ENCODE assay signal across 34 cellular contexts in genomic region chr1:32405672-32406467, GRCh38. TPM values are rescaled to one million over a fixed set of nuclear protein-coding genes. Genes with fewer than 3 reads are reported as not detected.
DNase-seq lines count a peak whose midpoint lies in the region; ATAC-seq, FAIRE-seq and TF ChIP-seq lines count a peak whose summit lies in the region.
"Had no signal": no experiment of that assay in that cellular context is flagged by ENCODE, and none has a peak within 500 bp of the region (broad histone marks: within the 10 kb centered on the region; RNA-seq: fewer than 3 reads in every experiment).

No MANE protein-coding gene starts in this region.

- no peak overlapping the region for H4K5ac ChIP-seq in mesendoderm (ENCODE audit: low read length)

- no peak for TF ChIP-seq POLR2A in K562 (conservative IDR thresholded peaks at IDR 0.05)

- peaks cover 3% of the 10 kb centered on the region; the same call in 1 of the 2 replicates for H3K36me3 Mint-ChIP-seq in WTC11

- H3K56ac ChIP-seq in mesendoderm (ENCODE audit: low read length): no peak overlapping the region

- intact Hi-C loops in K562 (cut with micrococcal nuclease): no loop called here
- intact Hi-C loops in psoas muscle (cut with DNase I): loop anchor here in 1 of 2 donors (10.0 kb wide), 1 partner anchor 369 kb away; no protein-coding TSS in a partner anchor

- TF ChIP-seq EP300 in K562 (IDR thresholded peaks at IDR 0.05; ENCODE audit: low read length): no peak

- no peaks in the 10 kb centered on the region for H3K4me1 ChIP-seq in ES-I3 (ENCODE audit: insufficient read depth, low read length)
- H3K4me1 ChIP-seq in K562 (replicated peaks in 1 of 2; ENCODE audit: control insufficient read depth in 2 of 2, insufficient read depth in 2 of 2, low read length in 2 of 2): peaks cover 3 to 15% of the 10 kb centered on the region in 2 experiments; a peak in 3 of 5 replicates
- no peaks in the 10 kb centered on the region for H3K4me1 ChIP-seq in mesendoderm (ENCODE audit: control insufficient read depth, low read depth, low read length)
- H3K4me1 ChIP-seq in psoas muscle: no peaks in the 10 kb centered on the region
- H3K4me1 ChIP-seq: A549, lower lobe of right lung, testis had no signal

- no peak for DNase-seq in K562 (ENCODE audit: extremely low read depth in 1 of 4, low spot score in 3 of 4)
- peak; percentile 24 for DNase-seq in mesendoderm
- no peak for DNase-seq in WTC11 (ENCODE audit: low spot score)
- no peak for DNase-seq in stimulated activated naive CD4-positive, alpha-beta T cell (lab: John Stamatoyannopoulos, UW)
- no peak for DNase-seq in psoas muscle
- DNase-seq: activated CD4-positive, alpha-beta T cell treated with anti-CD3 and anti-CD28 coated beads, Interleukin-2, amount 50 U/mL, for 4 hours; activated CD8-positive, alpha-beta memory T cell treated with anti-CD3 and anti-CD28 coated beads, Interleukin-2, amount 50 U/mL, for 4 hours; activated naive CD4-positive, alpha-beta T cell treated with anti-CD3 and anti-CD28 coated beads for 36 hours; adrenal gland; AML-193; CD4-positive, alpha-beta T cell; DMS79 treated with DMSO at 0.1 percent for 48 hours; esophagus squamous epithelium; foreskin melanocyte; GF-D8; HCEC 1CT; heart left ventricle; Karpas-422; kidney; lower lobe of right lung; mucosa of descending colon; NCI-H1436; NCI-H2081; nephron progenitor cell; OCI-M1; Right ventricle myocardium superior; small intestine; stimulated activated naive CD4-positive, alpha-beta T cell treated with Interleukin-2 at 50 U/mL for 16 hours; testis had no signal

- POLR2A ChIA-PET in K562 (lab: Yijun Ruan, JAX) (interaction anchor here (0.5 to 2.2 kb wide), 3 partner anchors 12 to 245 kb away, joined by 3 to 6 read pairs (median 3); partner anchors contain the start of genes BSDC1 and RBBP4), WTC11 (lab: Charles Lee) (interaction anchor here (0.6 kb wide), 1 partner anchor 351 kb away, joined by 4 read pairs; no protein-coding TSS in a partner anchor)

- peaks cover 6% of the 10 kb centered on the region; the same call in 1 of the 2 replicates for H3K9me3 Mint-ChIP-seq in WTC11
- H3K9me3 Mint-ChIP-seq: activated naive CD4-positive, alpha-beta T cell treated with anti-CD3 and anti-CD28 coated beads for 36 hours; CD4-positive, alpha-beta T cell; T-helper 1 cell treated with Interleukin-12 subunit alpha and Interleukin-12 subunit beta and Interleukin-4 antibody, amounts not matched to agents 30 μg/mL and 1 μg/mL, for 36 hours had no signal

- H3K9me3 ChIP-seq in ES-I3 (ENCODE audit: control insufficient read depth, insufficient read depth, low read length): no peaks in the 10 kb centered on the region
- H3K9me3 ChIP-seq in K562 (replicated peaks; ENCODE audit: control insufficient read depth, insufficient read depth, low read depth, low read length): no peaks in the 10 kb centered on the region
- no peaks in the 10 kb centered on the region for H3K9me3 ChIP-seq in psoas muscle
- H3K9me3 ChIP-seq: A549, adrenal gland, esophagus squamous epithelium, heart left ventricle, lower lobe of right lung, mucosa of descending colon, testis had no signal

- H3K18ac ChIP-seq in mesendoderm (ENCODE audit: low read length): no peak overlapping the region

- no peak overlapping the region for H2BK120ac ChIP-seq in mesendoderm (ENCODE audit: low read depth, low read length)

- H3K79me2 ChIP-seq in K562 (ENCODE audit: control insufficient read depth, insufficient read depth, low read length) (no peaks in the 10 kb centered on the region), mesendoderm (ENCODE audit: control insufficient read depth, insufficient read depth, low read length) (no peaks in the 10 kb centered on the region)

- H3K4me3 ChIP-seq in K562: no peak overlapping the region
- no peak overlapping the region for H3K4me3 ChIP-seq in mesendoderm (ENCODE audit: low read length)
- H3K4me3 ChIP-seq in psoas muscle: no peak overlapping the region
- H3K4me3 ChIP-seq: A549, adrenal gland, esophagus squamous epithelium, heart left ventricle, lower lobe of right lung, mucosa of descending colon, testis had no signal

- H3K4me3 Mint-ChIP-seq in WTC11: no peak overlapping the region
- H3K4me3 Mint-ChIP-seq: activated naive CD4-positive, alpha-beta T cell treated with anti-CD3 and anti-CD28 coated beads for 36 hours; CD4-positive, alpha-beta T cell; nephron progenitor cell; T-helper 1 cell treated with Interleukin-12 subunit alpha and Interleukin-12 subunit beta and Interleukin-4 antibody, amounts not matched to agents 30 μg/mL and 1 μg/mL, for 36 hours had no signal

- H2BK5ac ChIP-seq in mesendoderm (ENCODE audit: low read length): no peak overlapping the region

- BruUV-seq in K562 (replicated peaks; lab: Mats Ljungman, UMichigan): no TSS peak

- no peak overlapping the region; the same call in 1 of the 2 replicates for H2AFZ ChIP-seq in K562 (ENCODE audit: low read depth, low read length)

- no peak overlapping the region; the same call in 1 of the 2 replicates for H3K4me2 ChIP-seq in K562 (ENCODE audit: insufficient read depth, low read length)
- no peak overlapping the region for H3K4me2 ChIP-seq in mesendoderm (ENCODE audit: low read length)
- H3K4me2 ChIP-seq: A549 had no signal

- H3K79me1 ChIP-seq in mesendoderm (ENCODE audit: low read length): no peaks in the 10 kb centered on the region

- no peak overlapping the region for H2AK5ac ChIP-seq in mesendoderm (ENCODE audit: low read length)

- H3K4ac ChIP-seq in mesendoderm (ENCODE audit: low read depth, low read length): no peak overlapping the region

- no peaks in the 10 kb centered on the region; the same call in 1 of the 2 replicates for H3K36me3 ChIP-seq in ES-I3 (ENCODE audit: insufficient read depth, low read length)
- H3K36me3 ChIP-seq in K562 (ENCODE audit: control insufficient read depth, insufficient read depth, low read length): no peaks in the 10 kb centered on the region
- no peaks in the 10 kb centered on the region for H3K36me3 ChIP-seq in mesendoderm (ENCODE audit: control insufficient read depth, insufficient read depth, low read length)
- H3K36me3 ChIP-seq in psoas muscle (ENCODE audit: insufficient read depth in 1 of 2, low read depth in 1 of 2): no peaks in the 10 kb centered on the region
- H3K36me3 ChIP-seq: adrenal gland, esophagus squamous epithelium, heart left ventricle, lower lobe of right lung had no signal

- H3K27ac Mint-ChIP-seq in WTC11: no peak overlapping the region
- H3K27ac Mint-ChIP-seq: activated naive CD4-positive, alpha-beta T cell treated with anti-CD3 and anti-CD28 coated beads for 36 hours; CD4-positive, alpha-beta T cell; nephron progenitor cell; T-helper 1 cell treated with Interleukin-12 subunit alpha and Interleukin-12 subunit beta and Interleukin-4 antibody, amounts not matched to agents 30 μg/mL and 1 μg/mL, for 36 hours had no signal

- H3K9ac ChIP-seq in ES-I3 (ENCODE audit: low read depth, low read length): peak overlapping the region; percentile 6; the same call in 1 of the 2 replicates
- no peak overlapping the region for H3K9ac ChIP-seq in K562 (ENCODE audit: insufficient read depth in 1 of 2, low read depth in 2 of 2, low read length in 2 of 2)
- no peak overlapping the region for H3K9ac ChIP-seq in mesendoderm (ENCODE audit: low read length)

- ATAC-seq in K562: peak; percentile 52
- ATAC-seq in WTC11: no peak
- ATAC-seq in psoas muscle: no peak
- ATAC-seq: A549, heart left ventricle, mucosa of descending colon, SK-N-SH treated with all-trans-retinoic acid at 6 μM for 48 hours had no signal

- TF ChIP-seq RAD21 in K562 (CRISPR knock-in tag; conservative IDR thresholded peaks at IDR 0.05 in 1 of 2, IDR thresholded peaks at IDR 0.05 in 1 of 2): no peak

- H3K23ac ChIP-seq in mesendoderm (ENCODE audit: low read length): no peak overlapping the region

- H4K20me1 ChIP-seq in K562 (replicated peaks; ENCODE audit: control insufficient read depth, insufficient read depth, low read length): no peaks in the 10 kb centered on the region

- no peak overlapping the region for H2BK15ac ChIP-seq in mesendoderm (replicated peaks; ENCODE audit: low read depth)

- H3K27ac ChIP-seq in K562 (ENCODE audit: extremely low read depth, low read depth, low read length): no peak overlapping the region
- H3K27ac ChIP-seq in mesendoderm (ENCODE audit: low read depth, low read length): no peak overlapping the region
- no peak overlapping the region for H3K27ac ChIP-seq in psoas muscle
- H3K27ac ChIP-seq: A549, adrenal gland, esophagus squamous epithelium, heart left ventricle, lower lobe of right lung, testis had no signal

- no peak for FAIRE-seq in K562 (lab: Jason Lieb, UNC)
- FAIRE-seq: A549, kidney, small intestine, urothelium cell line had no signal

- H3K27me3 Mint-ChIP-seq in WTC11 (ENCODE audit: low read depth): peaks cover 5% of the 10 kb centered on the region; the same call in 1 of the 2 replicates
- H3K27me3 Mint-ChIP-seq: CD4-positive, alpha-beta T cell had no signal

- H3K4me1 Mint-ChIP-seq in WTC11: peaks cover 3% of the 10 kb centered on the region; the same call in 1 of the 2 replicates
- H3K4me1 Mint-ChIP-seq: nephron progenitor cell had no signal

- H3K27me3 ChIP-seq in K562 (ENCODE audit: control insufficient read depth in 2 of 2, insufficient read depth in 2 of 2, low read length in 2 of 2) (no peaks in the 10 kb centered on the region), mesendoderm (ENCODE audit: insufficient read depth, low read length, poor library complexity) (no peaks in the 10 kb centered on the region), psoas muscle (ENCODE audit: insufficient read depth in 3 of 3, low read length in 2 of 3) (no peaks in the 10 kb centered on the region)
- H3K27me3 ChIP-seq: adrenal gland, esophagus squamous epithelium, heart left ventricle, testis had no signal

- CTCF ChIA-PET in K562 (lab: Yijun Ruan, JAX; ENCODE audit: low intra/inter-chr PET ratio) (interaction anchor here (0.6 kb wide), 1 partner anchor 777 kb away, joined by 4 read pairs; no protein-coding TSS in a partner anchor), WTC11 (lab: Charles Lee) (interaction anchor here (0.6 to 1.8 kb wide), 5 partner anchors 12 to 361 kb away, joined by 3 to 7 read pairs (median 4); partner anchors contain the start of gene BSDC1)

- TF ChIP-seq CTCF in K562 (IDR thresholded peaks at IDR 0.05 in 2 of 3, conservative IDR thresholded peaks at IDR 0.05 in 1 of 3; ENCODE audit: insufficient read depth in 2 of 3, low read depth in 1 of 3, low read length in 3 of 3): no peak
- no peak for TF ChIP-seq CTCF in WTC11 (IDR thresholded peaks at IDR 0.05)
- TF ChIP-seq CTCF in psoas muscle (IDR thresholded peaks at IDR 0.05): no peak

- H4K8ac ChIP-seq in mesendoderm (ENCODE audit: low read depth, low read length): no peak overlapping the region

- in situ Hi-C loops in K562 (cut with MboI): no loop called here

- H3K9me1 ChIP-seq in K562 (ENCODE audit: control insufficient read depth, insufficient read depth, low read length): no peaks in the 10 kb centered on the region

- 69% methylated on average over 4 of the region's 4 CpGs for WGBS in K562 (ENCODE audit: insufficient coverage, low coverage, missing lambda C conversion rate)
- whole genome bisulfite sequencing in mesendoderm (ENCODE audit: extremely low coverage, insufficient coverage, low lambda C conversion rate): no CpG with 5 or more reads among the region's 4 CpGs
- 90 to 93% (median 91%) methylated on average over 4 of the region's 4 CpGs for WGBS in psoas muscle, 3 donors

RNA-seq across cellular contexts. Expression of gene BSDC1, which starts 11.6 kb away (rescaled TPM):
- total RNA-seq in K562 (2011; cell fraction: chromatin; rRNA removed; ENCODE audit: low replicate concordance): 333 and 446 TPM in 2 replicates
- total RNA-seq in K562 (2011; cell fraction: nucleolus; rRNA removed): 231 TPM in 2 replicates
- total RNA-seq in K562 (2011; cell fraction: nucleoplasm; rRNA removed): 315 and 386 TPM in 2 replicates
- total RNA-seq in K562 (2014; rRNA removed) (73.1 and 81.0 TPM in 2 replicates), K562 (2014; rRNA removed; fragmentation: Illumina TruSeq; extraction: Trizol) (60.4 and 68.5 TPM in 2 replicates), K562 (2015; rRNA removed; fragmentation: Illumina TruSeq; extraction: Trizol) (44.0 and 45.1 TPM in 2 replicates), K562 (2021) (73.6 and 84.8 TPM in 2 replicates), WTC11 (2021) (42.4 to 44.3 TPM (median 43.6 TPM) in 3 replicates), psoas muscle (10 to 100 TPM; 29.5 to 59.1 (median 34.5) TPM)
- polyA plus RNA-seq in K562 (2011; rRNA removed) (91.6 and 125 TPM in 2 replicates), K562 (2014; fragmentation: Illumina TruSeq; extraction: Trizol) (92.9 and 96.8 TPM in 2 replicates), K562 (2014; fragmentation: Nextera tagmentation; extraction: Ambion mirVana) (10 to 100 TPM; 10.2 to 14.7 TPM), K562 (2014; rRNA removed) (94.7 and 100 TPM in 2 replicates), psoas muscle (10 to 100 TPM; 25.4 to 68.4 (median 29.6) TPM)
- polyA plus RNA-seq in K562 (2011; cell fraction: cytosol; rRNA removed): 59.5 and 90.3 TPM in 2 replicates
- polyA plus RNA-seq in K562 (2011; cell fraction: nucleus; rRNA removed): 211 and 227 TPM in 2 replicates
- polyA plus RNA-seq in K562 (2012): 57.3 and 88.0 TPM in 2 replicates
- 52.5 and 61.4 TPM in 2 replicates for polyA minus RNA-seq in K562 (2011; rRNA and poly(A)+ RNA removed)
- polyA minus RNA-seq in K562 (2011; cell fraction: cytosol; rRNA and poly(A)+ RNA removed): 25.3 and 34.6 TPM in 2 replicates
- 62.3 and 95.3 TPM in 2 replicates for polyA minus RNA-seq in K562 (2011; cell fraction: nucleus; rRNA and poly(A)+ RNA removed)
- polyA plus RNA-seq in mesendoderm (2013, experiment 1 of 2): 27.3 TPM
- polyA plus RNA-seq in mesendoderm (2013, experiment 2 of 2): 27.9 TPM

RNA-seq across cellular contexts. Expression of gene TSSK3, which starts 43.5 kb away (rescaled TPM):
- 22.5 and 34.3 TPM in 2 replicates for total RNA-seq in K562 (2011; cell fraction: chromatin; rRNA removed; ENCODE audit: low replicate concordance)
- total RNA-seq in K562 (2011; cell fraction: nucleolus; rRNA removed): 17.5 and 20.7 TPM in 2 replicates
- 28.9 and 47.3 TPM in 2 replicates for total RNA-seq in K562 (2011; cell fraction: nucleoplasm; rRNA removed)
- total RNA-seq in K562 (2014; rRNA removed) (0.27 and 1.8 TPM in 2 replicates), K562 (2014; rRNA removed; fragmentation: Illumina TruSeq; extraction: Trizol) (1.9 and 2.5 TPM in 2 replicates), K562 (2015; rRNA removed; fragmentation: Illumina TruSeq; extraction: Trizol) (2.8 and 4.3 TPM in 2 replicates), K562 (2021) (2.3 and 3.3 TPM in 2 replicates), WTC11 (2021) (1.2 to 2.9 TPM (median 1.7 TPM) in 3 replicates), psoas muscle (1 to 10 TPM in 1 of 4 donors, not detected in 3; 1.5 TPM)
- polyA plus RNA-seq in K562 (2011; rRNA removed) (2.8 and 3.6 TPM in 2 replicates), K562 (2014; fragmentation: Illumina TruSeq; extraction: Trizol) (1.6 and 3.2 TPM in 2 replicates), K562 (2014; fragmentation: Nextera tagmentation; extraction: Ambion mirVana) (under 1 TPM; 0.66 to 0.82 TPM), K562 (2014; rRNA removed) (1.9 and 2.2 TPM in 2 replicates), psoas muscle (1 to 10 TPM in 1 of 3 donors, under 1 TPM in 2; 0.10 to 4.0 (median 0.12) TPM)
- 1.4 and 4.1 TPM in 2 replicates for polyA plus RNA-seq in K562 (2011; cell fraction: cytosol; rRNA removed)
- 8.9 and 10.3 TPM in 2 replicates for polyA plus RNA-seq in K562 (2011; cell fraction: nucleus; rRNA removed)
- polyA plus RNA-seq in K562 (2012): 1.8 and 11.1 TPM in 2 replicates
- 1.8 and 1.9 TPM in 2 replicates for polyA minus RNA-seq in K562 (2011; rRNA and poly(A)+ RNA removed)
- not detected in 2 replicates for polyA minus RNA-seq in K562 (2011; cell fraction: cytosol; rRNA and poly(A)+ RNA removed)
- 3.2 and 4.4 TPM in 2 replicates for polyA minus RNA-seq in K562 (2011; cell fraction: nucleus; rRNA and poly(A)+ RNA removed)
- 0.42 TPM for polyA plus RNA-seq in mesendoderm (2013, experiment 1 of 2)
- polyA plus RNA-seq in mesendoderm (2013, experiment 2 of 2): 0.22 TPM

RNA-seq across cellular contexts. Expression of gene FAM229A, which starts 43.6 kb away (rescaled TPM):
- total RNA-seq in K562 (2011; cell fraction: chromatin; rRNA removed; ENCODE audit: low replicate concordance): 86.3 and 131 TPM in 2 replicates
- total RNA-seq in K562 (2011; cell fraction: nucleolus; rRNA removed): 70.1 and 80.5 TPM in 2 replicates
- total RNA-seq in K562 (2011; cell fraction: nucleoplasm; rRNA removed): 83.9 and 97.2 TPM in 2 replicates
- total RNA-seq in K562 (2014; rRNA removed): 6.7 and 7.4 TPM in 2 replicates
- 3.6 and 4.0 TPM in 2 replicates for total RNA-seq in K562 (2014; rRNA removed; fragmentation: Illumina TruSeq; extraction: Trizol)
- total RNA-seq in K562 (2015; rRNA removed; fragmentation: Illumina TruSeq; extraction: Trizol): 2.9 and 3.4 TPM in 2 replicates
- total RNA-seq in K562 (2021): 11.6 and 12.7 TPM in 2 replicates
- polyA plus RNA-seq in K562 (2011; rRNA removed): 10.9 and 18.6 TPM in 2 replicates
- 7.0 and 9.1 TPM in 2 replicates for polyA plus RNA-seq in K562 (2011; cell fraction: cytosol; rRNA removed)
- polyA plus RNA-seq in K562 (2011; cell fraction: nucleus; rRNA removed): 76.1 and 118 TPM in 2 replicates
- 9.5 and 33.7 TPM in 2 replicates for polyA plus RNA-seq in K562 (2012)
- 9.5 and 9.7 TPM in 2 replicates for polyA plus RNA-seq in K562 (2014; fragmentation: Illumina TruSeq; extraction: Trizol)
- under 1 TPM; 0.04 TPM for polyA plus RNA-seq in K562 (2014; fragmentation: Nextera tagmentation; extraction: Ambion mirVana)
- 17.9 and 21.6 TPM in 2 replicates for polyA plus RNA-seq in K562 (2014; rRNA removed)
- polyA minus RNA-seq in K562 (2011; rRNA and poly(A)+ RNA removed): 4.5 and 5.5 TPM in 2 replicates
- 1.1 and 1.6 TPM in 2 replicates for polyA minus RNA-seq in K562 (2011; cell fraction: cytosol; rRNA and poly(A)+ RNA removed)
- polyA minus RNA-seq in K562 (2011; cell fraction: nucleus; rRNA and poly(A)+ RNA removed): 13.0 and 14.4 TPM in 2 replicates
- polyA plus RNA-seq in mesendoderm (2013, experiment 1 of 2): 1.8 TPM
- polyA plus RNA-seq in mesendoderm (2013, experiment 2 of 2): 1.6 TPM
- 6.7 to 10.4 TPM (median 9.4 TPM) in 3 replicates for total RNA-seq in WTC11 (2021)
- 1 to 10 TPM in 3 of 4 donors, under 1 TPM in 1; 0.98 to 4.0 (median 1.7) TPM for total RNA-seq in psoas muscle
- 1 to 10 TPM; 1.8 to 3.1 (median 2.1) TPM for polyA plus RNA-seq in psoas muscle

RNA-seq across cellular contexts. Expression of gene ZBTB8B, which starts 59.0 kb away (rescaled TPM):
- not detected in 2 replicates for total RNA-seq in K562 (2011; cell fraction: chromatin; rRNA removed; ENCODE audit: low replicate concordance)
- total RNA-seq in K562 (2011; cell fraction: nucleolus; rRNA removed): not detected in 2 replicates
- total RNA-seq in K562 (2011; cell fraction: nucleoplasm; rRNA removed): not detected in 2 replicates
- total RNA-seq in K562 (2014; rRNA removed) (under 0.01 TPM in 1 of 2 replicates, not detected in the other), K562 (2014; rRNA removed; fragmentation: Illumina TruSeq; extraction: Trizol) (not detected in 2 replicates), K562 (2015; rRNA removed; fragmentation: Illumina TruSeq; extraction: Trizol) (not detected in 2 replicates), K562 (2021) (not detected in 2 replicates), WTC11 (2021) (2.7 to 3.8 TPM (median 3.7 TPM) in 3 replicates), psoas muscle (not detected)
- polyA plus RNA-seq in K562 (2011; rRNA removed) (not detected in 2 replicates), K562 (2014; fragmentation: Illumina TruSeq; extraction: Trizol) (not detected in 2 replicates), K562 (2014; fragmentation: Nextera tagmentation; extraction: Ambion mirVana) (not detected), K562 (2014; rRNA removed) (not detected in 2 replicates), psoas muscle (under 1 TPM in 2 of 3 donors, not detected in 1; under 0.01 TPM)
- polyA plus RNA-seq in K562 (2011; cell fraction: cytosol; rRNA removed): not detected in 2 replicates
- polyA plus RNA-seq in K562 (2011; cell fraction: nucleus; rRNA removed): not detected in 2 replicates
- 0.01 TPM in 1 of 2 replicates, not detected in the other for polyA plus RNA-seq in K562 (2012)
- not detected in 2 replicates for polyA minus RNA-seq in K562 (2011; rRNA and poly(A)+ RNA removed)
- not detected in 2 replicates for polyA minus RNA-seq in K562 (2011; cell fraction: cytosol; rRNA and poly(A)+ RNA removed)
- not detected in 2 replicates for polyA minus RNA-seq in K562 (2011; cell fraction: nucleus; rRNA and poly(A)+ RNA removed)
- 0.59 TPM for polyA plus RNA-seq in mesendoderm (2013, experiment 1 of 2)
- 0.59 TPM for polyA plus RNA-seq in mesendoderm (2013, experiment 2 of 2)
- total RNA-seq: activated naive CD4-positive, alpha-beta T cell treated with anti-CD3 and anti-CD28 coated beads for 36 hours; CD4-positive, alpha-beta T cell; esophagus squamous epithelium; Right ventricle myocardium superior had no signal
